9 cellular contexts compared by ENCODE assay signal in genomic region chr22:23824476-23825245, GRCh38. TPM values are rescaled to one million over a fixed set of nuclear protein-coding genes. Genes with fewer than 3 reads are reported as not detected.
A peak's percentile ranks its signal among the peaks of the same experiment; 100 is the strongest.
DNase-seq lines count a peak whose midpoint lies in the region; ATAC-seq and TF ChIP-seq lines count a peak whose summit lies in the region.
"Had no signal": no experiment of that assay in that cellular context is flagged by ENCODE, and none has a peak within 500 bp of the region (broad histone marks: within the 10 kb centered on the region; RNA-seq: fewer than 3 reads in every experiment).

No MANE protein-coding gene starts in this region.

- peaks cover 0 to 81% of the 10 kb centered on the region in 2 donors for H3K4me1 ChIP-seq in right atrium auricular region

- DNase-seq in Right ventricle myocardium inferior (ENCODE audit: missing footprints) (peak; percentile 52), cardiac septum (ENCODE audit: low spot score) (no peak), right atrium auricular region (ENCODE audit: low spot score) (no peak), OCI-M2 (lab: John Stamatoyannopoulos, UW; ENCODE audit: unreplicated experiment) (no peak), DMS53 (lab: John Stamatoyannopoulos, UW) (no peak)
- DNase-seq: NCI-H1048, NCI-H226 had no signal

- peaks cover 77% of the 10 kb centered on the region for H3K36me3 ChIP-seq in right atrium auricular region

- H3K4me3 ChIP-seq in right atrium auricular region = no peak overlapping the region
- H3K4me3 ChIP-seq: SK-N-MC had no signal

- intact Hi-C loops in Right ventricle myocardium inferior (cut with DNase I) = no loop called here
- intact Hi-C loops in cardiac septum (cut with DNase I) = no loop called here

- ATAC-seq in Right ventricle myocardium inferior = no peak
- no peak for ATAC-seq in GM21528 (IDR thresholded peaks at IDR 0.05; ENCODE audit: low FRiP score, unreplicated experiment)

- no peaks in the 10 kb centered on the region for H3K9me3 ChIP-seq in right atrium auricular region

- no peak for TF ChIP-seq CTCF in right atrium auricular region (IDR thresholded peaks at IDR 0.05)

- no peaks in the 10 kb centered on the region for H3K27me3 ChIP-seq in right atrium auricular region

- peak overlapping the region; percentile 81 to 90 for H3K27ac ChIP-seq in right atrium auricular region
- H3K27ac ChIP-seq: SK-N-MC had no signal

RNA-seq across cellular contexts. Expression of gene DERL3, which starts 14.1 kb away (rescaled TPM):
- 3.1 TPM for total RNA-seq in Right ventricle myocardium inferior
- 2.2 TPM for total RNA-seq in cardiac septum
- total RNA-seq in right atrium auricular region = 10 to 100 TPM in 1 of 2 donors, 1 to 10 TPM in 1; 4.0 to 10.6 TPM

RNA-seq across cellular contexts. Expression of gene SLC2A11, which starts 33.0 kb away (rescaled TPM):
- total RNA-seq in Right ventricle myocardium inferior (20.3 TPM), cardiac septum (19.7 TPM), right atrium auricular region (10 to 100 TPM; 10.6 to 15.5 TPM)

RNA-seq across cellular contexts. Expression of gene SMARCB1, which starts 37.9 kb away (rescaled TPM):
- total RNA-seq in Right ventricle myocardium inferior (52.5 TPM), cardiac septum (50.4 TPM), right atrium auricular region (10 to 100 TPM; 41.4 to 45.9 TPM)

RNA-seq across cellular contexts. Expression of gene MMP11, which starts 52.0 kb away (rescaled TPM):
- total RNA-seq in Right ventricle myocardium inferior (28.0 TPM), cardiac septum (6.2 TPM), right atrium auricular region (10 to 100 TPM in 1 of 2 donors, 1 to 10 TPM in 1; 2.2 to 12.3 TPM)

RNA-seq across cellular contexts. Expression of gene CHCHD10, which starts 56.9 kb away (rescaled TPM):
- 1,642 TPM for total RNA-seq in Right ventricle myocardium inferior
- 1,008 TPM for total RNA-seq in cardiac septum
- total RNA-seq in right atrium auricular region = 100 to 1,000 TPM; 213 to 319 TPM
